20 cellular contexts compared by ENCODE assay signal in genomic region chr11:11247576-11247975, GRCh38.
"Had no signal": no experiment of that assay in that cellular context is flagged by ENCODE, and none has a peak within 500 bp of the region (broad histone marks: within the 10 kb centered on the region; RNA-seq: fewer than 3 reads in every experiment).

No MANE protein-coding gene starts in this region.

- DNase-seq: activated CD4-positive, alpha-beta T cell treated with anti-CD3 and anti-CD28 coated beads for 4 hours; activated CD4-positive, alpha-beta T cell treated with anti-CD3 and anti-CD28 coated beads, Interleukin-2, amount 50 U/mL, for 4 hours; activated T-cell treated with anti-CD3 and anti-CD28 coated beads, Interleukin-2, amount 50 U/mL, for 48 hours; anterior cingulate cortex; dermis blood vessel endothelial cell; effector CD4-positive, alpha-beta T cell; esophagus squamous epithelium; foreskin melanocyte; islet precursor cell; left ventricle myocardium superior; naive B cell; nucleus accumbens; right cardiac atrium; spleen; stimulated activated CD4-positive, alpha-beta T cell treated with anti-CD3 and anti-CD28 coated beads, Interleukin-2, amount 100 ng/mL, for 48 hours; T-helper 1 cell had no signal

- H3K36me3 ChIP-seq: esophagus squamous epithelium, spleen, tibial nerve had no signal

- H3K4me3 ChIP-seq: esophagus squamous epithelium, spleen, tibial nerve had no signal

- H3K9me3 ChIP-seq: esophagus squamous epithelium, spleen, tibial nerve had no signal

- H3K27ac ChIP-seq: epithelial cell of prostate, esophagus squamous epithelium, spleen, tibial nerve had no signal

- H3K27me3 ChIP-seq: esophagus squamous epithelium, spleen, tibial nerve had no signal

- ATAC-seq: left ventricle myocardium superior; right cardiac atrium; stimulated activated memory B cell treated with anti-CD40 and anti-IgM and Interleukin-4, amounts not matched to agents 10 μg/mL and 1 μg/mL and 100 μg/mL, for 72 hours had no signal

- FAIRE-seq: colon had no signal
